In the genomic region with DNA sequence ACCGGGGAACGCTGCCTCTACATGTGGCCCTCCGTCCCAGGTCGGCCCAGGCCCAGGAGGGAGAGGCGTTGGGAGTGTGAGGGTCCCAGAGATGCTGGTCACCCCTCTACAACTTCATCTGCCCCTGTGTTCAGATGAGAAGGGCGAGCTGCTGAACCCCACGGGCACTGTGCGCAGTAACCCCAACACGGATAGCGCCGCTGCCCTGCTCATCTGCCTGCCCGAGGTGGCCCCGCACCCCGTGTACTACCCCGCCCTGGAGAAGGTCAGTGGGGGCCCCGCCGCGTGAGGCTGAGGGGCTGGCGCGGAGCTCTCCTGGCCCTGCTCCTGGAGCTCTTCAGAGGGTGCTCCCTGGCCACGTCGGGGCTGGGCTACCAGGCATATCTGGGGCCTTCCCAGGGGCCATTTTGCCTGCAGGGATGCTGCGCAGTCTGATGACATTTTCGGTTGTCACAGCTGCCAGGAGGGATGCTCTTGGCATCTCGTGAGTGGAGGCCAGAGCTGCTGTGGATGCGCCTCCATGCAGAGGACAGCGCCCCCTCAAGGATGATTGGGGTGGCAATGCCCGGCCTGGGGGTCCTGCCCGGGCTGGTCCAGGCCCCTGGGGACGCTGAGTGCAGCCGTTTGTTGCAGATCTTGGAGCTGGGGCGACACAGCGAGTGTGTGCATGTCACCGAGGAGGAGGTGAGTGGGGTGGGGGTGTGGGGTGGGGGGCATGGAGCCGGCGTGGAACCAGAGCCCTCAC, we compare ENCODE assay signal across 1 cellular context.
TF ChIP-seq lines count a peak whose summit lies in the region.

No MANE protein-coding gene starts in this region.

TF ChIP-seq in WTC11, 78 proteins besides CTCF, POLR2A, EP300 and RAD21 (continued from another document):
- TF ChIP-seq, protein P1, sequence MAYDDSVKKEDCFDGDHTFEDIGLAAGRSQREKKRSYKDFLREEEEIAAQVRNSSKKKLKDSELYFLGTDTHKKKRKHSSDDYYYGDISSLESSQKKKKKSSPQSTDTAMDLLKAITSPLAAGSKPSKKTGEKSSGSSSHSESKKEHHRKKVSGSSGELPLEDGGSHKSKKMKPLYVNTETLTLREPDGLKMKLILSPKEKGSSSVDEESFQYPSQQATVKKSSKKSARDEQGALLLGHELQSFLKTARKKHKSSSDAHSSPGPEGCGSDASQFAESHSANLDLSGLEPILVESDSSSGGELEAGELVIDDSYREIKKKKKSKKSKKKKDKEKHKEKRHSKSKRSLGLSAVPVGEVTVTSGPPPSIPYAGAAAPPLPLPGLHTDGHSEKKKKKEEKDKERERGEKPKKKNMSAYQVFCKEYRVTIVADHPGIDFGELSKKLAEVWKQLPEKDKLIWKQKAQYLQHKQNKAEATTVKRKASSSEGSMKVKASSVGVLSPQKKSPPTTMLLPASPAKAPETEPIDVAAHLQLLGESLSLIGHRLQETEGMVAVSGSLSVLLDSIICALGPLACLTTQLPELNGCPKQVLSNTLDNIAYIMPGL (CRISPR knock-in tag; IDR thresholded peaks at IDR 0.05) = 0 out of 2 replicates have a peak, but pooled peaks have one; percentile 45
TF ChIP-seq in WTC11: peak in this region for 2.
